ENCODE assay signal across 9 cellular contexts in genomic region chr2:177482195-177482594, GRCh38.
"Had no signal": no experiment of that assay in that cellular context is flagged by ENCODE, and none has a peak within 500 bp of the region (broad histone marks: within the 10 kb centered on the region; RNA-seq: fewer than 3 reads in every experiment).

No MANE protein-coding gene starts in this region.

- H3K27ac Mint-ChIP-seq: GM23338, H9, IgD-negative memory B cell had no signal

- H3K4me3 ChIP-seq: GM23338 had no signal

- H3K9me3 Mint-ChIP-seq: GM23338, H9 had no signal

- ATAC-seq: GM23338, HepG2 had no signal

- DNase-seq: H9, HCEC 1CT, KBM-7 had no signal

- H3K4me3 Mint-ChIP-seq: GM23338, H9, IgD-negative memory B cell had no signal

- FAIRE-seq: H1, H54, HepG2 had no signal

- H3K4me1 Mint-ChIP-seq: GM23338, H9, IgD-negative memory B cell had no signal

- H3K27ac ChIP-seq: HL-60 had no signal
